In genomic region chr12:43835656-43836454, GRCh38 we compare ENCODE assay signal across 1 cellular context.
TF ChIP-seq lines count a peak whose summit lies in the region.

Gene TMEM117, plus strand, starts transcription at chr12:43836081.

TF ChIP-seq in HepG2, 621 proteins besides CTCF, POLR2A, EP300 and RAD21 (continued from another document and continues in another):
- no peak for TF ChIP-seq ZNF512B (CRISPR knock-in tag; IDR thresholded peaks at IDR 0.05; ENCODE audit: borderline replicate concordance)
- TF ChIP-seq ZFX (CRISPR knock-in tag; IDR thresholded peaks at IDR 0.05; ENCODE audit: low read depth) = peak; percentile 77
- peak; percentile 76 for TF ChIP-seq ZNF546 (CRISPR knock-in tag; conservative IDR thresholded peaks at IDR 0.05)
- no peak for TF ChIP-seq HNRNPK (IDR thresholded peaks at IDR 0.05; ENCODE audit: low read depth, low read length, poor library complexity, severe bottlenecking)
- TF ChIP-seq AKNA (CRISPR knock-in tag; IDR thresholded peaks at IDR 0.05; ENCODE audit: borderline replicate concordance) = no peak
- 0 out of 2 replicates have a peak, but pooled peaks have one; percentile 29 for TF ChIP-seq ZNF563 (CRISPR knock-in tag; IDR thresholded peaks at IDR 0.05)
- 0 out of 2 replicates have a peak, but pooled peaks have one; percentile 24 for TF ChIP-seq IRF9 (CRISPR knock-in tag; IDR thresholded peaks at IDR 0.05; ENCODE audit: borderline replicate concordance)
- no peak for TF ChIP-seq PTBP1 (IDR thresholded peaks at IDR 0.05; ENCODE audit: low read depth, low read length, poor library complexity, severe bottlenecking)
- no peak for TF ChIP-seq ZNF605 (CRISPR knock-in tag; IDR thresholded peaks at IDR 0.05)
- TF ChIP-seq ETV5 (CRISPR knock-in tag; IDR thresholded peaks at IDR 0.05; ENCODE audit: borderline replicate concordance) = no peak
- TF ChIP-seq MLLT10 (CRISPR knock-in tag; IDR thresholded peaks at IDR 0.05) = no peak
- TF ChIP-seq ARID2 (CRISPR knock-in tag; IDR thresholded peaks at IDR 0.05; ENCODE audit: borderline replicate concordance) = 0 out of 2 replicates have a peak, but pooled peaks have one; percentile 39
- TF ChIP-seq ZNF510 (CRISPR knock-in tag; IDR thresholded peaks at IDR 0.05; ENCODE audit: low read depth) = 0 out of 2 replicates have a peak, but pooled peaks have one; percentile 38
- TF ChIP-seq ZNF138 (CRISPR knock-in tag; IDR thresholded peaks at IDR 0.05; ENCODE audit: low read depth) = peak; percentile 24; the same call in 1 of the 2 replicates
- no peak; the same call in 1 of the 2 replicates for TF ChIP-seq MTF2 (CRISPR knock-in tag; IDR thresholded peaks at IDR 0.05; ENCODE audit: borderline replicate concordance)
- no peak for TF ChIP-seq EHMT2 (IDR thresholded peaks at IDR 0.05; ENCODE audit: borderline replicate concordance, low read depth, low read length)
- peak; percentile 67; the same call in 1 of the 2 replicates for TF ChIP-seq KMT2B (CRISPR knock-in tag; IDR thresholded peaks at IDR 0.05)
- no peak for TF ChIP-seq KLF9 (CRISPR knock-in tag; IDR thresholded peaks at IDR 0.05; ENCODE audit: low read depth)
- TF ChIP-seq KAT2B (IDR thresholded peaks at IDR 0.05; ENCODE audit: borderline replicate concordance, low read depth, low read length) = no peak
- no peak for TF ChIP-seq NFE2L1 (CRISPR knock-in tag; IDR thresholded peaks at IDR 0.05; ENCODE audit: borderline replicate concordance)
- peak; percentile 93 for TF ChIP-seq HNRNPLL (IDR thresholded peaks at IDR 0.05; ENCODE audit: low read depth, low read length, poor library complexity, severe bottlenecking)
- no peak for TF ChIP-seq ZNF878 (CRISPR knock-in tag; IDR thresholded peaks at IDR 0.05)
- no peak for TF ChIP-seq ZNF83 (CRISPR knock-in tag; IDR thresholded peaks at IDR 0.05; ENCODE audit: borderline replicate concordance)
- TF ChIP-seq AKAP8 (CRISPR knock-in tag; IDR thresholded peaks at IDR 0.05) = 0 out of 2 replicates have a peak, but pooled peaks have one; percentile 32
- TF ChIP-seq ZNF7 (CRISPR knock-in tag; IDR thresholded peaks at IDR 0.05) = no peak
- no peak for TF ChIP-seq ZBTB26 (CRISPR knock-in tag; IDR thresholded peaks at IDR 0.05; ENCODE audit: borderline replicate concordance)
- TF ChIP-seq ZNF75D (CRISPR knock-in tag; IDR thresholded peaks at IDR 0.05; ENCODE audit: borderline replicate concordance) = no peak
- 0 out of 2 replicates have a peak, but pooled peaks have one; percentile 27 for TF ChIP-seq TSC22D2 (CRISPR knock-in tag; IDR thresholded peaks at IDR 0.05; ENCODE audit: borderline replicate concordance)
- no peak for TF ChIP-seq ZNF589 (CRISPR knock-in tag; conservative IDR thresholded peaks at IDR 0.05)
- no peak for TF ChIP-seq ISX (CRISPR knock-in tag; conservative IDR thresholded peaks at IDR 0.05)
- TF ChIP-seq ZNF496 (CRISPR knock-in tag; IDR thresholded peaks at IDR 0.05; ENCODE audit: insufficient replicate concordance) = no peak
- TF ChIP-seq ZBTB44 (CRISPR knock-in tag; IDR thresholded peaks at IDR 0.05) = 0 out of 2 replicates have a peak, but pooled peaks have one; percentile 46
- TF ChIP-seq TMF1 (CRISPR knock-in tag; IDR thresholded peaks at IDR 0.05; ENCODE audit: low read depth) = peak; percentile 47; the same call in 1 of the 2 replicates
- TF ChIP-seq GMEB1 (CRISPR knock-in tag; IDR thresholded peaks at IDR 0.05; ENCODE audit: borderline replicate concordance) = no peak
- no peak for TF ChIP-seq HOXD1 (CRISPR knock-in tag; IDR thresholded peaks at IDR 0.05)
- no peak for TF ChIP-seq PPARG (CRISPR knock-in tag; conservative IDR thresholded peaks at IDR 0.05)
- TF ChIP-seq AFF4 (CRISPR knock-in tag; IDR thresholded peaks at IDR 0.05) = no peak
- TF ChIP-seq ZNF275 (CRISPR knock-in tag; IDR thresholded peaks at IDR 0.05; ENCODE audit: borderline replicate concordance) = 0 out of 2 replicates have a peak, but pooled peaks have one; percentile 15
- TF ChIP-seq ELK4 (CRISPR knock-in tag; IDR thresholded peaks at IDR 0.05; ENCODE audit: borderline replicate concordance) = no peak
- TF ChIP-seq MAZ (IDR thresholded peaks at IDR 0.05; ENCODE audit: borderline replicate concordance, low read depth, low read length) = no peak
- TF ChIP-seq MAZ (CRISPR knock-in tag; IDR thresholded peaks at IDR 0.05; ENCODE audit: low read depth) = peak; percentile 62
- TF ChIP-seq ZNF570 (CRISPR knock-in tag; IDR thresholded peaks at IDR 0.05; ENCODE audit: borderline replicate concordance) = no peak
